ENCODE assay signal across 8 cellular contexts in the genomic region with DNA sequence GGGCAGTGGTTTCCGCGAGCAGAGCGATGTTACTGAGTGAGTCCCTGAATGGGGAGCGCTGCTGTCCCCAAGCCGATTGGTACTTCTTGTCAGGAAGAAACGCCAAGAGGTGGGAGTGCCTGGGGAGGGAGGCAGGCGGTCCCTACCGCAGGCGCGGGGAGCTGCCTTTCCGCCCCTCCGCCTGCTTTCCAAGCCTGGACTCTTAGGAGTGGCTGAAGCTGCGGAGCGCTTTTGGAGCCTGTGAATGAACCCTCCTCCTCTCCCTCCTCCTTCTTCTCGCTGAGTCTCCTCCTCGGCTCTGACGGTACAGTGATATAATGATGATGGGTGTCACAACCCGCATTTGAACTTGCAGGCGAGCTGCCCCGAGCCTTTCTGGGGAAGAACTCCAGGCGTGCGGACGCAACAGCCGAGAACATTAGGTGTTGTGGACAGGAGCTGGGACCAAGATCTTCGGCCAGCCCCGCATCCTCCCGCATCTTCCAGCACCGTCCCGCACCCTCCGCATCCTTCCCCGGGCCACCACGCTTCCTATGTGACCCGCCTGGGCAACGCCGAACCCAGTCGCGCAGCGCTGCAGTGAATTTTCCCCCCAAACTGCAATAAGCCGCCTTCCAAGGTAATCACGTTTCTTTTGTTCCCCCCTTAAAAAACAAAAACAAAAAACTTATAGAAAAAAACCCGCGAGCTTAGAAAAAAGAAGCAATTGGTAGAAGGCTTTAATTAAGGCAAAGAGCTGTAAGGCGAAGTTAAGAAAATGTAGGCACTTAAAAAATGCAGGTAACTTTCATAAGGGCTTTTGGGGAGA. TPM values are rescaled to one million over a fixed set of nuclear protein-coding genes. Genes with fewer than 3 reads are reported as not detected.
DNase-seq lines count a peak whose midpoint lies in the region; ATAC-seq and TF ChIP-seq lines count a peak whose summit lies in the region.

A gene (plus strand): TSS at position 340 of the 808 bp plus-strand sequence. CDS start 11,775 bp downstream, outside the sequence.

- H3K4me3 ChIP-seq in lower lobe of right lung: peak within 1 kb of the TSS; percentile 54

- no peak within 1 kb of the TSS for H3K27ac Mint-ChIP-seq in activated CD4-positive, alpha-beta T cell treated with anti-CD3 and anti-CD28 coated beads, Interleukin-2, amount 10 ng/mL, durations not matched to agents 24 days and 14 days
- H3K27ac Mint-ChIP-seq in effector memory CD8-positive, alpha-beta T cell: no peak within 1 kb of the TSS

- no peak for TF ChIP-seq CTCF in lower lobe of right lung (IDR thresholded peaks at IDR 0.05)

- no peaks in the 10 kb centered on the region for H3K9me3 ChIP-seq in lower lobe of right lung

- peaks cover 25% of the 10 kb centered on the region for H3K4me1 Mint-ChIP-seq in activated CD4-positive, alpha-beta T cell treated with anti-CD3 and anti-CD28 coated beads, Interleukin-2, amount 10 ng/mL, durations not matched to agents 24 days and 14 days
- H3K4me1 Mint-ChIP-seq in effector memory CD8-positive, alpha-beta T cell (ENCODE audit: low read depth in 2 of 2): peaks cover 17 to 19% of the 10 kb centered on the region in 2 donors

- ATAC-seq in effector memory CD8-positive, alpha-beta T cell (replicated peaks): no peak
- ATAC-seq in lower lobe of right lung: peak; percentile 22 to 60

- peaks cover 87% of the 10 kb centered on the region for H3K27me3 Mint-ChIP-seq in activated CD4-positive, alpha-beta T cell treated with anti-CD3 and anti-CD28 coated beads, Interleukin-2, amount 10 ng/mL, durations not matched to agents 24 days and 14 days
- H3K27me3 Mint-ChIP-seq in effector memory CD8-positive, alpha-beta T cell: peaks cover 57 to 82% of the 10 kb centered on the region in 2 donors

- H3K9me3 Mint-ChIP-seq in activated CD4-positive, alpha-beta T cell treated with anti-CD3 and anti-CD28 coated beads, Interleukin-2, amount 10 ng/mL, durations not matched to agents 24 days and 14 days: no peaks in the 10 kb centered on the region
- H3K9me3 Mint-ChIP-seq in effector memory CD8-positive, alpha-beta T cell: no peaks in the 10 kb centered on the region

- intact Hi-C loops in activated CD4-positive, alpha-beta T cell treated with anti-CD3 and anti-CD28 coated beads, Interleukin-2, amount 10 ng/mL, durations not matched to agents 24 days and 14 days (cut with micrococcal nuclease): loop anchor here (2.0 to 5.0 kb wide), 3 partner anchors 394 to 1119 kb away; a partner anchor contains a TSS
- intact Hi-C loops in lower lobe of right lung (cut with DNase I): no loop called here

- peaks cover 44% of the 10 kb centered on the region for H3K27me3 ChIP-seq in lower lobe of right lung (ENCODE audit: low read depth)

- peak within 1 kb of the TSS; percentile 96 for H3K4me3 Mint-ChIP-seq in activated CD4-positive, alpha-beta T cell treated with anti-CD3 and anti-CD28 coated beads, Interleukin-2, amount 10 ng/mL, durations not matched to agents 24 days and 14 days
- H3K4me3 Mint-ChIP-seq in effector memory CD8-positive, alpha-beta T cell: peak within 1 kb of the TSS; percentile 41 to 87

- peak; percentile 62 for DNase-seq in activated CD4-positive, alpha-beta T cell treated with anti-CD3 and anti-CD28 coated beads, Interleukin-2, amount 10 ng/mL, durations not matched to agents 24 days and 14 days
- DNase-seq in activated CD4-positive, alpha-beta T cell treated with anti-CD3 and anti-CD28 coated beads, Interleukin-2, amount 50 U/mL, for 4 hours: no peak
- DNase-seq in SIG-M5 treated with dmso at 0.1 percent for 504 hours (lab: John Stamatoyannopoulos, UW; ENCODE audit: unreplicated experiment) (peak; percentile 73), lower lobe of right lung (peak; percentile 60), substantia nigra (lab: John Stamatoyannopoulos, UW) (peak in 41 of 49 donors; percentile 6 to 69 (median 29)), NK-92 (lab: John Stamatoyannopoulos, UW; ENCODE audit: unreplicated experiment) (no peak), activated gamma-delta T cell (lab: John Stamatoyannopoulos, UW) (no peak)
- DNase-seq in effector memory CD8-positive, alpha-beta T cell: no peak

- no peaks in the 10 kb centered on the region for H3K36me3 Mint-ChIP-seq in activated CD4-positive, alpha-beta T cell treated with anti-CD3 and anti-CD28 coated beads, Interleukin-2, amount 10 ng/mL, durations not matched to agents 24 days and 14 days (ENCODE audit: low read depth)
- H3K36me3 Mint-ChIP-seq in effector memory CD8-positive, alpha-beta T cell (ENCODE audit: insufficient read depth): no peaks in the 10 kb centered on the region

- no peaks in the 10 kb centered on the region for H3K36me3 ChIP-seq in lower lobe of right lung

- H3K4me1 ChIP-seq in lower lobe of right lung: peaks cover 24% of the 10 kb centered on the region

- peak within 1 kb of the TSS; percentile 81 for H3K27ac ChIP-seq in lower lobe of right lung
- H3K27ac ChIP-seq in substantia nigra (ENCODE audit: low read depth, low read length, poor library complexity, severe bottlenecking): no peak within 1 kb of the TSS

RNA-seq across cellular contexts. Expression of the gene that starts here (rescaled TPM):
- total RNA-seq in activated CD4-positive, alpha-beta T cell treated with anti-CD3 and anti-CD28 coated beads, Interleukin-2, amount 10 ng/mL, durations not matched to agents 24 days and 14 days: 0.14 TPM in 1 of 2 replicates, not detected in the other
- 133 TPM for total RNA-seq in lower lobe of right lung

Comparison
In these comparisons a context has a peak if more than half of its experiments do, and no peak if none do; other contexts are left out.
1. RNA of the gene that starts here (total RNA-seq): 133 TPM in lower lobe of right lung (single experiment); 0.14 TPM in activated CD4-positive, alpha-beta T cell treated with anti-CD3 and anti-CD28 coated beads, Interleukin-2, amount 10 ng/mL, durations not matched to agents 24 days and 14 days; every median in the first group is over 100 times any median in the second.
2. Peak in DNase-seq in activated CD4-positive, alpha-beta T cell treated with anti-CD3 and anti-CD28 coated beads, Interleukin-2, amount 10 ng/mL, durations not matched to agents 24 days and 14 days; RNA of the gene not detected or under 1 TPM.
3. DNase-seq: peak in SIG-M5 treated with dmso at 0.1 percent for 504 hours (single experiment), lower lobe of right lung (single experiment) and substantia nigra (41 of 49); none in activated CD4-positive, alpha-beta T cell treated with anti-CD3 and anti-CD28 coated beads, Interleukin-2, amount 50 U/mL, for 4 hours (0 of 2), effector memory CD8-positive, alpha-beta T cell (0 of 3), NK-92 (single experiment) and activated gamma-delta T cell (single experiment).